ENCODE assay signal across 8 cellular contexts in the genomic region with DNA sequence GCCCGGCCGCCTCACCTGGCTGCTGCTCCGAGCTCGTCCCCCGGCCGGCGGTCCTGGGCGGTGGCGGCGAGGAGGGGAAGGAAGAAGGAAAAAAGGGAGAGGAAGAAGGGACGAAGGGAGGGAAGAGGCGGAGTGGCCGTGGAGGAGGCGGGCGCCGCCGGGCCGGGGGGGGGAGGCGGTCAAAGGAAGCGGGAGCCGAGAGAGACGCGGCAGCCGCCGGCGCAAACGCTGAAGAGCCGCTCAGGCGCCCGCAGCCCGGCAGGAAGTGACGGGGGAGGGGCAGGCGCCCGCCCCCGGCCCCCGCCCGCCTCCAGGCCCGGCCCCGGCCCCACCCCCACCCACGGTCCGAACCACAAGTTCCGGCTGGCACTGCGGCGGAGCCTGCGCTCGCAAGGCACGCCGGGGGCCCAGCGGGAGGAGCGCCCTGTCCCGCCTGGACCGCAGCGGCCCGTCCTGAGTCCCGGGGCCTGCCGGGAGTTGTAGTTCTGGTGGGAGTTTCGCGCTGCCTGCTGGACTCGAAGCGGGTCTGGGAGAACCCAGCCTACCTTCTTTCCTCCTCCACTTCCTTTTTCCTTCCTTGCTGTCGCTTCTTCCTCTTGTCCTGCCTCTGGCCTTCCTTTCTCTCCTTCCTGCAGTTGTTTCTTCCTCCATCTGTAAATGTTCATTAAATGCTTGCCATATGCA. TPM values are rescaled to one million over a fixed set of nuclear protein-coding genes. Genes with fewer than 3 reads are reported as not detected.
A peak's percentile ranks its signal among the peaks of the same experiment; 100 is the strongest.
DNase-seq lines count a peak whose midpoint lies in the region; ATAC-seq and TF ChIP-seq lines count a peak whose summit lies in the region.

A gene with protein sequence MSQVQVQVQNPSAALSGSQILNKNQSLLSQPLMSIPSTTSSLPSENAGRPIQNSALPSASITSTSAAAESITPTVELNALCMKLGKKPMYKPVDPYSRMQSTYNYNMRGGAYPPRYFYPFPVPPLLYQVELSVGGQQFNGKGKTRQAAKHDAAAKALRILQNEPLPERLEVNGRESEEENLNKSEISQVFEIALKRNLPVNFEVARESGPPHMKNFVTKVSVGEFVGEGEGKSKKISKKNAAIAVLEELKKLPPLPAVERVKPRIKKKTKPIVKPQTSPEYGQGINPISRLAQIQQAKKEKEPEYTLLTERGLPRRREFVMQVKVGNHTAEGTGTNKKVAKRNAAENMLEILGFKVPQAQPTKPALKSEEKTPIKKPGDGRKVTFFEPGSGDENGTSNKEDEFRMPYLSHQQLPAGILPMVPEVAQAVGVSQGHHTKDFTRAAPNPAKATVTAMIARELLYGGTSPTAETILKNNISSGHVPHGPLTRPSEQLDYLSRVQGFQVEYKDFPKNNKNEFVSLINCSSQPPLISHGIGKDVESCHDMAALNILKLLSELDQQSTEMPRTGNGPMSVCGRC (minus strand): TSS at position 234 of the 684 bp plus-strand sequence. CDS start 22,133 bp downstream, outside the sequence.

- peak; percentile 90 for ATAC-seq in GM21515 (IDR thresholded peaks at IDR 0.05; ENCODE audit: unreplicated experiment)

- H3K27ac ChIP-seq in OCI-LY3 (ENCODE audit: low read length) = peak within 1 kb of the TSS; percentile 50

- DNase-seq in D341Med (ENCODE audit: low spot score) (peak; percentile 99), HuH-7.5 (ENCODE audit: low spot score) (peak; percentile 98), endothelial cell (ENCODE audit: low spot score) (peak; percentile 96), mesothelial cell of epicardium (ENCODE audit: low spot score in 2 of 2, unreplicated experiment in 2 of 2) (peak; percentile 91 to 94)
- peak; percentile 96 for DNase-seq in activated CD8-positive, alpha-beta memory T cell treated with anti-CD3 and anti-CD28 coated beads, Interleukin-2, amount 50 U/mL, for 48 hours
- peak; percentile 87 to 92 for DNase-seq in stimulated activated CD8-positive, alpha-beta memory T cell treated with anti-CD3 and anti-CD28 coated beads, Interleukin-15, amount 100 ng/mL, for 4 hours (ENCODE audit: low read depth in 2 of 2)

- H3K9me3 Mint-ChIP-seq in endothelial cell (ENCODE audit: unreplicated experiment) (no peaks in the 10 kb centered on the region), mesothelial cell of epicardium (no peaks in the 10 kb centered on the region)

- peaks cover 49% of the 10 kb centered on the region for H3K79me2 ChIP-seq in OCI-LY3 (ENCODE audit: low read length)

- H3K36me3 ChIP-seq in OCI-LY3 (replicated peaks; ENCODE audit: low read depth, low read length) = peaks cover 7% of the 10 kb centered on the region

- peak within 1 kb of the TSS; percentile 78 for H3K9ac ChIP-seq in OCI-LY3 (ENCODE audit: low read length)

- H3K27ac Mint-ChIP-seq in endothelial cell (ENCODE audit: unreplicated experiment) (peak within 1 kb of the TSS; percentile 92), mesothelial cell of epicardium (peak within 1 kb of the TSS; percentile 95)

- H4K20me1 ChIP-seq in OCI-LY3 (ENCODE audit: insufficient read depth, low read length) = peaks cover 41% of the 10 kb centered on the region

- peaks cover 5% of the 10 kb centered on the region; the same call in 1 of the 2 replicates for H3K27me3 ChIP-seq in OCI-LY3 (ENCODE audit: low read depth, low read length)

- H3K4me1 Mint-ChIP-seq in endothelial cell (ENCODE audit: unreplicated experiment) (peaks cover 25% of the 10 kb centered on the region), mesothelial cell of epicardium (peaks cover 22% of the 10 kb centered on the region)

- H3K4me2 ChIP-seq in OCI-LY3 (ENCODE audit: low read length) = peak within 1 kb of the TSS; percentile 91

- peaks cover 7% of the 10 kb centered on the region for H3K36me3 Mint-ChIP-seq in endothelial cell (ENCODE audit: low read depth, unreplicated experiment)
- H3K36me3 Mint-ChIP-seq in mesothelial cell of epicardium = no peaks in the 10 kb centered on the region

- no peaks in the 10 kb centered on the region for H3K9me3 ChIP-seq in OCI-LY3 (ENCODE audit: insufficient read depth, low read length)

- peaks cover 19% of the 10 kb centered on the region for H3K4me1 ChIP-seq in OCI-LY3 (ENCODE audit: low read length)

- H3K27me3 Mint-ChIP-seq in endothelial cell (ENCODE audit: unreplicated experiment) = peaks cover 14% of the 10 kb centered on the region
- no peaks in the 10 kb centered on the region for H3K27me3 Mint-ChIP-seq in mesothelial cell of epicardium (ENCODE audit: low read depth)

- H3K4me3 ChIP-seq in OCI-LY3 (ENCODE audit: low read length) = peak within 1 kb of the TSS; percentile 83

- H2AFZ ChIP-seq in OCI-LY3 (ENCODE audit: low read depth, low read length) = peak within 1 kb of the TSS; percentile 99

- TF ChIP-seq CTCF in OCI-LY3 (IDR thresholded peaks at IDR 0.05; ENCODE audit: low read depth, low read length) (no peak), endothelial cell (IDR thresholded peaks at IDR 0.05; ENCODE audit: unreplicated experiment) (no peak), mesothelial cell of epicardium (IDR thresholded peaks at IDR 0.05; ENCODE audit: unreplicated experiment) (no peak)

- H3K4me3 Mint-ChIP-seq in endothelial cell (ENCODE audit: unreplicated experiment) (peak within 1 kb of the TSS; percentile 97), mesothelial cell of epicardium (peak within 1 kb of the TSS; percentile 75)

RNA-seq across cellular contexts. Expression of the gene that starts here (rescaled TPM):
- 115 TPM for total RNA-seq in endothelial cell (ENCODE audit: unreplicated experiment)
- total RNA-seq in mesothelial cell of epicardium = 70.8 to 72.8 TPM (median 71.4 TPM) in 3 replicates

Comparison
In these comparisons a context has a peak if more than half of its experiments do, and no peak if none do; other contexts are left out.
1. Peak in every context shown above with its lines: DNase-seq, ATAC-seq, H3K4me3 ChIP-seq and H3K27ac ChIP-seq.